ENCODE assay signal across 1 cellular context in the genomic region with DNA sequence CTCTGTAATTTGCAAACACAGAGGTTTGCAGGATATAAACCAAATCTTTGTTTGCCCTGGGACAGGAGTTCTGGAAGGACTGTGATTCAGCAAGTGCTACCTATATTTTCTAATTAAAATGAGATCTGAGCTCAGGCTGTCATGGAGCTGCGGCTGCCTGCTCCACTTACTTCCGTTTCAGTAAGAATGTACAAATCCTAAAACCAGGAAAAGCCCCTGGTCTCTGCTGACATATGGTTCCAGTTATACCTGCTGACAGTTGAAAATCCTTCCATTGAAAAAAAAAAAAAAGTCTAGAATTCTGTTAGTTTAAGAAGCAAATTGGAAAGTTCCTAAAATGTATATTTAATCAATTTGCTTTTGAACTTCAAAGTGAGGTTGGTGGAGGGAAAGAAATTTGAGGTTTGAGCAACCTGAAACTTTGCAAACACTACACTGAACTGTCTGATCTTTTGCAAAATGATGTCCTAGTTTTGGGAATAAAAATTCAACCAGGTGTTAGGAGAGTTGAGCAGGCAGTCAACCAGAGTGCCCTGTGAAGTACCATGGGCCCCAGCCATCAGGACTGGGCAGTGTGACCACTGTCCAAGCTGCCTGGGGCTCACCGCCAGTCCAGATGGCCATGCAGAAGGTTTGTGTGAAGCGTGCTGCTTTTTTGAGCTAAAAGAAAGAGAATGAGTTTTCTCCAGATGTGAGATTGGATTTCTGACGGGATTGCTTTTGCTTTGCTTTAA.
TF ChIP-seq lines count a peak whose summit lies in the region.

No MANE protein-coding gene starts in this region.

TF ChIP-seq in WTC11, 78 proteins besides CTCF, POLR2A, EP300 and RAD21 (continued from another document):
- TF ChIP-seq, protein P1, sequence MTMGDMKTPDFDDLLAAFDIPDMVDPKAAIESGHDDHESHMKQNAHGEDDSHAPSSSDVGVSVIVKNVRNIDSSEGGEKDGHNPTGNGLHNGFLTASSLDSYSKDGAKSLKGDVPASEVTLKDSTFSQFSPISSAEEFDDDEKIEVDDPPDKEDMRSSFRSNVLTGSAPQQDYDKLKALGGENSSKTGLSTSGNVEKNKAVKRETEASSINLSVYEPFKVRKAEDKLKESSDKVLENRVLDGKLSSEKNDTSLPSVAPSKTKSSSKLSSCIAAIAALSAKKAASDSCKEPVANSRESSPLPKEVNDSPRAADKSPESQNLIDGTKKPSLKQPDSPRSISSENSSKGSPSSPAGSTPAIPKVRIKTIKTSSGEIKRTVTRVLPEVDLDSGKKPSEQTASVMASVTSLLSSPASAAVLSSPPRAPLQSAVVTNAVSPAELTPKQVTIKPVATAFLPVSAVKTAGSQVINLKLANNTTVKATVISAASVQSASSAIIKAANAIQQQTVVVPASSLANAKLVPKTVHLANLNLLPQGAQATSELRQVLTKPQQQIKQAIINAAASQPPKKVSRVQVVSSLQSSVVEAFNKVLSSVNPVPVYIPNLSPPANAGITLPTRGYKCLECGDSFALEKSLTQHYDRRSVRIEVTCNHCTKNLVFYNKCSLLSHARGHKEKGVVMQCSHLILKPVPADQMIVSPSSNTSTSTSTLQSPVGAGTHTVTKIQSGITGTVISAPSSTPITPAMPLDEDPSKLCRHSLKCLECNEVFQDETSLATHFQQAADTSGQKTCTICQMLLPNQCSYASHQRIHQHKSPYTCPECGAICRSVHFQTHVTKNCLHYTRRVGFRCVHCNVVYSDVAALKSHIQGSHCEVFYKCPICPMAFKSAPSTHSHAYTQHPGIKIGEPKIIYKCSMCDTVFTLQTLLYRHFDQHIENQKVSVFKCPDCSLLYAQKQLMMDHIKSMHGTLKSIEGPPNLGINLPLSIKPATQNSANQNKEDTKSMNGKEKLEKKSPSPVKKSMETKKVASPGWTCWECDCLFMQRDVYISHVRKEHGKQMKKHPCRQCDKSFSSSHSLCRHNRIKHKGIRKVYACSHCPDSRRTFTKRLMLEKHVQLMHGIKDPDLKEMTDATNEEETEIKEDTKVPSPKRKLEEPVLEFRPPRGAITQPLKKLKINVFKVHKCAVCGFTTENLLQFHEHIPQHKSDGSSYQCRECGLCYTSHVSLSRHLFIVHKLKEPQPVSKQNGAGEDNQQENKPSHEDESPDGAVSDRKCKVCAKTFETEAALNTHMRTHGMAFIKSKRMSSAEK (CRISPR knock-in tag; IDR thresholded peaks at IDR 0.05; ENCODE audit: borderline replicate concordance) = no peak
- TF ChIP-seq SP1 (CRISPR knock-in tag; conservative IDR thresholded peaks at IDR 0.05) = no peak
- TF ChIP-seq, protein P2, sequence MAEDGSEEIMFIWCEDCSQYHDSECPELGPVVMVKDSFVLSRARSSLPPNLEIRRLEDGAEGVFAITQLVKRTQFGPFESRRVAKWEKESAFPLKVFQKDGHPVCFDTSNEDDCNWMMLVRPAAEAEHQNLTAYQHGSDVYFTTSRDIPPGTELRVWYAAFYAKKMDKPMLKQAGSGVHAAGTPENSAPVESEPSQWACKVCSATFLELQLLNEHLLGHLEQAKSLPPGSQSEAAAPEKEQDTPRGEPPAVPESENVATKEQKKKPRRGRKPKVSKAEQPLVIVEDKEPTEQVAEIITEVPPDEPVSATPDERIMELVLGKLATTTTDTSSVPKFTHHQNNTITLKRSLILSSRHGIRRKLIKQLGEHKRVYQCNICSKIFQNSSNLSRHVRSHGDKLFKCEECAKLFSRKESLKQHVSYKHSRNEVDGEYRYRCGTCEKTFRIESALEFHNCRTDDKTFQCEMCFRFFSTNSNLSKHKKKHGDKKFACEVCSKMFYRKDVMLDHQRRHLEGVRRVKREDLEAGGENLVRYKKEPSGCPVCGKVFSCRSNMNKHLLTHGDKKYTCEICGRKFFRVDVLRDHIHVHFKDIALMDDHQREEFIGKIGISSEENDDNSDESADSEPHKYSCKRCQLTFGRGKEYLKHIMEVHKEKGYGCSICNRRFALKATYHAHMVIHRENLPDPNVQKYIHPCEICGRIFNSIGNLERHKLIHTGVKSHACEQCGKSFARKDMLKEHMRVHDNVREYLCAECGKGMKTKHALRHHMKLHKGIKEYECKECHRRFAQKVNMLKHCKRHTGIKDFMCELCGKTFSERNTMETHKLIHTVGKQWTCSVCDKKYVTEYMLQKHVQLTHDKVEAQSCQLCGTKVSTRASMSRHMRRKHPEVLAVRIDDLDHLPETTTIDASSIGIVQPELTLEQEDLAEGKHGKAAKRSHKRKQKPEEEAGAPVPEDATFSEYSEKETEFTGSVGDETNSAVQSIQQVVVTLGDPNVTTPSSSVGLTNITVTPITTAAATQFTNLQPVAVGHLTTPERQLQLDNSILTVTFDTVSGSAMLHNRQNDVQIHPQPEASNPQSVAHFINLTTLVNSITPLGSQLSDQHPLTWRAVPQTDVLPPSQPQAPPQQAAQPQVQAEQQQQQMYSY (CRISPR knock-in tag; IDR thresholded peaks at IDR 0.05) = no peak
- TF ChIP-seq, protein P3, sequence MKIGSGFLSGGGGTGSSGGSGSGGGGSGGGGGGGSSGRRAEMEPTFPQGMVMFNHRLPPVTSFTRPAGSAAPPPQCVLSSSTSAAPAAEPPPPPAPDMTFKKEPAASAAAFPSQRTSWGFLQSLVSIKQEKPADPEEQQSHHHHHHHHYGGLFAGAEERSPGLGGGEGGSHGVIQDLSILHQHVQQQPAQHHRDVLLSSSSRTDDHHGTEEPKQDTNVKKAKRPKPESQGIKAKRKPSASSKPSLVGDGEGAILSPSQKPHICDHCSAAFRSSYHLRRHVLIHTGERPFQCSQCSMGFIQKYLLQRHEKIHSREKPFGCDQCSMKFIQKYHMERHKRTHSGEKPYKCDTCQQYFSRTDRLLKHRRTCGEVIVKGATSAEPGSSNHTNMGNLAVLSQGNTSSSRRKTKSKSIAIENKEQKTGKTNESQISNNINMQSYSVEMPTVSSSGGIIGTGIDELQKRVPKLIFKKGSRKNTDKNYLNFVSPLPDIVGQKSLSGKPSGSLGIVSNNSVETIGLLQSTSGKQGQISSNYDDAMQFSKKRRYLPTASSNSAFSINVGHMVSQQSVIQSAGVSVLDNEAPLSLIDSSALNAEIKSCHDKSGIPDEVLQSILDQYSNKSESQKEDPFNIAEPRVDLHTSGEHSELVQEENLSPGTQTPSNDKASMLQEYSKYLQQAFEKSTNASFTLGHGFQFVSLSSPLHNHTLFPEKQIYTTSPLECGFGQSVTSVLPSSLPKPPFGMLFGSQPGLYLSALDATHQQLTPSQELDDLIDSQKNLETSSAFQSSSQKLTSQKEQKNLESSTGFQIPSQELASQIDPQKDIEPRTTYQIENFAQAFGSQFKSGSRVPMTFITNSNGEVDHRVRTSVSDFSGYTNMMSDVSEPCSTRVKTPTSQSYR (CRISPR knock-in tag; IDR thresholded peaks at IDR 0.05) = no peak
- no peak for TF ChIP-seq NFE2L1 (CRISPR knock-in tag; IDR thresholded peaks at IDR 0.05)
- TF ChIP-seq RORB (CRISPR knock-in tag; IDR thresholded peaks at IDR 0.05) = no peak
- TF ChIP-seq, protein P4, sequence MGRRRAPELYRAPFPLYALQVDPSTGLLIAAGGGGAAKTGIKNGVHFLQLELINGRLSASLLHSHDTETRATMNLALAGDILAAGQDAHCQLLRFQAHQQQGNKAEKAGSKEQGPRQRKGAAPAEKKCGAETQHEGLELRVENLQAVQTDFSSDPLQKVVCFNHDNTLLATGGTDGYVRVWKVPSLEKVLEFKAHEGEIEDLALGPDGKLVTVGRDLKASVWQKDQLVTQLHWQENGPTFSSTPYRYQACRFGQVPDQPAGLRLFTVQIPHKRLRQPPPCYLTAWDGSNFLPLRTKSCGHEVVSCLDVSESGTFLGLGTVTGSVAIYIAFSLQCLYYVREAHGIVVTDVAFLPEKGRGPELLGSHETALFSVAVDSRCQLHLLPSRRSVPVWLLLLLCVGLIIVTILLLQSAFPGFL (CRISPR knock-in tag; IDR thresholded peaks at IDR 0.05; ENCODE audit: borderline replicate concordance) = no peak
- TF ChIP-seq, protein P5, sequence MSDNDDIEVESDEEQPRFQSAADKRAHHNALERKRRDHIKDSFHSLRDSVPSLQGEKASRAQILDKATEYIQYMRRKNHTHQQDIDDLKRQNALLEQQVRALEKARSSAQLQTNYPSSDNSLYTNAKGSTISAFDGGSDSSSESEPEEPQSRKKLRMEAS (CRISPR knock-in tag; IDR thresholded peaks at IDR 0.05) = no peak
- TF ChIP-seq, protein P6, sequence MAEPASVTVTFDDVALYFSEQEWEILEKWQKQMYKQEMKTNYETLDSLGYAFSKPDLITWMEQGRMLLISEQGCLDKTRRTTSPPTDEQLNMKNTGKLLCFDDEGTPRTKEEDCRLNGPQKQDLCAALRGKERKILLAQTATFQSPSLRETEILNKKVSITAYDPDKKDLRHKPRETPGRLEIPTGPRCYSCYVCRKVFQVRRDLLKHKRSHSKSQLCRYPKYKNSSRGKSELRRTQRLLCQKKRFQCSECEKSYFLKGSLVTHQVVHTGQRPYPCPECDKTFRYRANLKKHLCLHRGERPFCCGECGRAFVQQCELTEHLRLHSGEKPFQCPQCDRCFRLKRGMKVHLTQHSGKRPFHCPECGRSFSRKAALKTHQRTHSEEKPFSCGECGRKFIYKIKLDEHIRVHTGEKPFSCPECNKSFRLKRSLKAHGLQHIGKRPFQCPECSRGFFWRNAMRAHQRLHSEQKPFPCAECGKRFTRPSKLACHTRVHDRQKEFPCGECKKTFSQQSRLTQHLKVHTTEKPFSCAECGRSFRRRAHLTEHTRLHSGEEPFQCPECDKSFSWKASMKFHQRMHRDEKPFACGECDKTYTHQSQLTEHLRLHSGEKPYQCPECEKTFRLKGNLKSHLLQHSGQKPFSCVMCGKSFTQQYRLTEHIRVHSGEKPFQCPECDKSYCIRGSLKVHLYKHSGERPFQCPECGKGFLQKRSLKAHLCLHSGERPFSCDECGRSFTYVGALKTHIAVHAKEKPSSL (CRISPR knock-in tag; conservative IDR thresholded peaks at IDR 0.05) = no peak
- TF ChIP-seq SOX15 (CRISPR knock-in tag; IDR thresholded peaks at IDR 0.05) = no peak
